ENCODE assay signal across 8 cellular contexts in genomic region chr3:53846134-53846850, GRCh38. TPM values are rescaled to one million over a fixed set of nuclear protein-coding genes. Genes with fewer than 3 reads are reported as not detected.
DNase-seq lines count a peak whose midpoint lies in the region; ATAC-seq and TF ChIP-seq lines count a peak whose summit lies in the region.

Gene CHDH, minus strand, starts transcription at chr3:53846419. Its CDS starts 22,411 bp downstream, at chr3:53824008.
Gene IL17RB, plus strand, starts transcription at chr3:53846568. Its CDS starts 21 bp downstream, at chr3:53846589.

- in situ Hi-C loops in KBM-7 (cut with MboI; ENCODE audit: low pct_unique_long_range_greater_than_20kb, low sequenced_read_pairs), result no loop called here

- no peaks in the 10 kb centered on the region for H3K36me3 ChIP-seq in GM06990 (ENCODE audit: control insufficient read depth, insufficient read depth, low read length)

- H3K27ac Mint-ChIP-seq in activated T-helper 17 cell treated with anti-CD3 and anti-CD28 coated beads, Interleukin-2, amount 50 U/mL, for 72 hours, result no peak within 1 kb of the TSS

- peak within 1 kb of the TSS; percentile 68 for H3K4me3 ChIP-seq in GM06990 (replicated peaks; ENCODE audit: low read depth, low read length)

- H3K4me3 Mint-ChIP-seq in activated T-helper 17 cell treated with anti-CD3 and anti-CD28 coated beads, Interleukin-2, amount 50 U/mL, for 72 hours, result peak within 1 kb of the TSS; percentile 63

- no peaks in the 10 kb centered on the region for H3K27me3 ChIP-seq in GM06990 (replicated peaks; ENCODE audit: control insufficient read depth, insufficient read depth, low read length)

- H3K4me1 Mint-ChIP-seq in activated T-helper 17 cell treated with anti-CD3 and anti-CD28 coated beads, Interleukin-2, amount 50 U/mL, for 72 hours, result no peaks in the 10 kb centered on the region

- H3K36me3 Mint-ChIP-seq in activated T-helper 17 cell treated with anti-CD3 and anti-CD28 coated beads, Interleukin-2, amount 50 U/mL, for 72 hours (ENCODE audit: low read depth), result no peaks in the 10 kb centered on the region

- H3K9me3 Mint-ChIP-seq in activated T-helper 17 cell treated with anti-CD3 and anti-CD28 coated beads, Interleukin-2, amount 50 U/mL, for 72 hours, result no peaks in the 10 kb centered on the region

- peak; percentile 60 for ATAC-seq in GM21360 (IDR thresholded peaks at IDR 0.05; ENCODE audit: unreplicated experiment)
- peak; percentile 62 for ATAC-seq in activated T-helper 17 cell treated with anti-CD3 and anti-CD28 coated beads, Interleukin-2, amount 50 U/mL, for 72 hours (replicated peaks)
- ATAC-seq in Right ventricle myocardium inferior, result peak; percentile 87
- peak; percentile 88 for ATAC-seq in omental fat pad (ENCODE audit: low FRiP score)
- ATAC-seq in GM18870 (IDR thresholded peaks at IDR 0.05; ENCODE audit: unreplicated experiment), result no peak

- intact Hi-C loops in Right ventricle myocardium inferior (cut with DNase I), result loop anchor here (5.0 kb wide), 1 partner anchor 114 kb away; no protein-coding TSS in a partner anchor

- H3K27me3 Mint-ChIP-seq in activated T-helper 17 cell treated with anti-CD3 and anti-CD28 coated beads, Interleukin-2, amount 50 U/mL, for 72 hours, result peaks cover 30% of the 10 kb centered on the region

- DNase-seq in GM06990 (ENCODE audit: extremely low read depth, insufficient read length) (peak; percentile 79), KBM-7 (peak; percentile 82), Right ventricle myocardium inferior (ENCODE audit: missing footprints) (no peak), omental fat pad (ENCODE audit: low spot score) (no peak), activated gamma-delta T cell treated with Interleukin-2 at 50 U/mL for 16 hours (no peak)

- TF ChIP-seq CTCF in GM06990 (IDR thresholded peaks at IDR 0.05; ENCODE audit: insufficient read depth, low read length, poor library complexity, severe bottlenecking) (no peak), omental fat pad (IDR thresholded peaks at IDR 0.05) (no peak)

RNA-seq across cellular contexts. Expression of gene CHDH, which starts in this region (rescaled TPM):
- total RNA-seq in activated T-helper 17 cell treated with anti-CD3 and anti-CD28 coated beads, Interleukin-2, amount 50 U/mL, for 72 hours, result 1 to 10 TPM; 1.1 TPM
- 11.0 TPM for total RNA-seq in Right ventricle myocardium inferior
- 1 to 10 TPM in 2 of 4 donors, under 1 TPM in 2; 0.16 to 2.6 (median 1.6) TPM for total RNA-seq in omental fat pad

RNA-seq across cellular contexts. Expression of gene IL17RB, which starts in this region (rescaled TPM):
- 1 to 10 TPM; 1.8 to 2.6 TPM for total RNA-seq in activated T-helper 17 cell treated with anti-CD3 and anti-CD28 coated beads, Interleukin-2, amount 50 U/mL, for 72 hours
- total RNA-seq in Right ventricle myocardium inferior (3.2 TPM), omental fat pad (1 to 10 TPM in 2 of 4 donors, not detected in 2; 1.5 to 1.7 TPM)

Comparison
In these comparisons a context has a peak if more than half of its experiments do, and no peak if none do; other contexts are left out.
1. DNase-seq: peak in GM06990 (single experiment) and KBM-7 (single experiment); none in Right ventricle myocardium inferior (single experiment), omental fat pad (single experiment) and activated gamma-delta T cell treated with Interleukin-2 at 50 U/mL for 16 hours (single experiment).